ENCODE assay signal across 9 cellular contexts in genomic region chr20:4962257-4962855, GRCh38. TPM values are rescaled to one million over a fixed set of nuclear protein-coding genes. Genes with fewer than 3 reads are reported as not detected.
A peak's percentile ranks its signal among the peaks of the same experiment; 100 is the strongest.
DNase-seq lines count a peak whose midpoint lies in the region; ATAC-seq lines count a peak whose summit lies in the region.
"Had no signal": no experiment of that assay in that cellular context is flagged by ENCODE, and none has a peak within 500 bp of the region (broad histone marks: within the 10 kb centered on the region; RNA-seq: fewer than 3 reads in every experiment).

No MANE protein-coding gene starts in this region.

- no peaks in the 10 kb centered on the region for H3K27me3 ChIP-seq in CD4-positive, alpha-beta memory T cell (ENCODE audit: insufficient read depth, low read length)

- DNase-seq in CD4-positive, alpha-beta memory T cell = peak; percentile 26 to 74 (median 52)
- DNase-seq in OCI-M1 (lab: John Stamatoyannopoulos, UW) (peak; percentile 57), islet precursor cell (no peak), NCI-H146 treated with DMSO at 0.1 percent for 48 hours (lab: John Stamatoyannopoulos, UW; ENCODE audit: unreplicated experiment) (no peak)
- DNase-seq in activated naive CD4-positive, alpha-beta T cell treated with anti-CD3 and anti-CD28 coated beads, Interleukin-2, amount 10 ng/mL, durations not matched to agents 7 days and 5 days = peak; percentile 63
- no peak for DNase-seq in natural killer cell treated with Interleukin-12 subunit alpha and Interleukin-12 subunit beta and Interleukin-15 and Interleukin-18, amount 100 ng/mL, for 72 hours (ENCODE audit: low spot score)
- DNase-seq: DMS 273 treated with DMSO at 0.1 percent for 48 hours had no signal

- intact Hi-C loops in CD4-positive, alpha-beta memory T cell (cut with micrococcal nuclease) = loop anchor here (2.0 kb wide), 1 partner anchor 230 kb away; no protein-coding TSS in a partner anchor

- H3K4me3 ChIP-seq in CD4-positive, alpha-beta memory T cell (ENCODE audit: low read length in 2 of 2) = peak overlapping the region in 1 of 2 donors; percentile 18

- H3K4me1 ChIP-seq in CD4-positive, alpha-beta memory T cell (ENCODE audit: insufficient read depth, low read length) = peaks cover 19% of the 10 kb centered on the region

- peak overlapping the region; percentile 66 to 97 (median 93) for H3K27ac Mint-ChIP-seq in CD4-positive, alpha-beta memory T cell
- peak overlapping the region; percentile 86 for H3K27ac Mint-ChIP-seq in activated naive CD4-positive, alpha-beta T cell treated with anti-CD3 and anti-CD28 coated beads, Interleukin-2, amount 10 ng/mL, durations not matched to agents 7 days and 5 days
- peak overlapping the region; percentile 73 to 80 for H3K27ac Mint-ChIP-seq in natural killer cell treated with Interleukin-12 subunit alpha and Interleukin-12 subunit beta and Interleukin-15 and Interleukin-18, amount 100 ng/mL, for 72 hours

- H3K36me3 ChIP-seq in CD4-positive, alpha-beta memory T cell (ENCODE audit: insufficient read depth, low read length) = no peaks in the 10 kb centered on the region

- no peaks in the 10 kb centered on the region for H3K27me3 Mint-ChIP-seq in CD4-positive, alpha-beta memory T cell
- no peaks in the 10 kb centered on the region for H3K27me3 Mint-ChIP-seq in activated naive CD4-positive, alpha-beta T cell treated with anti-CD3 and anti-CD28 coated beads, Interleukin-2, amount 10 ng/mL, durations not matched to agents 7 days and 5 days
- no peaks in the 10 kb centered on the region for H3K27me3 Mint-ChIP-seq in natural killer cell treated with Interleukin-12 subunit alpha and Interleukin-12 subunit beta and Interleukin-15 and Interleukin-18, amount 100 ng/mL, for 72 hours

- peak; percentile 75 to 77 for ATAC-seq in natural killer cell treated with Interleukin-12 subunit alpha and Interleukin-12 subunit beta and Interleukin-15 and Interleukin-18, amount 100 ng/mL, for 72 hours
- ATAC-seq in GM18517 (IDR thresholded peaks at IDR 0.05; ENCODE audit: unreplicated experiment) (no peak), GM19395 (IDR thresholded peaks at IDR 0.05; ENCODE audit: unreplicated experiment) (no peak)

- CTCF ChIA-PET in CD4-positive, alpha-beta memory T cell (lab: Charles Lee; ENCODE audit: partially characterized antibody) = interaction anchor here (1.9 kb wide), 1 partner anchor 222 kb away, joined by 10 read pairs; no protein-coding TSS in a partner anchor
- CTCF ChIA-PET in activated naive CD4-positive, alpha-beta T cell treated with anti-CD3 and anti-CD28 coated beads, Interleukin-2, amount 10 ng/mL, durations not matched to agents 7 days and 5 days (lab: Charles Lee) = interaction anchor here (0.9 to 1.2 kb wide), 3 partner anchors 36 to 138 kb away, joined by 3 to 11 read pairs (median 3); no protein-coding TSS in a partner anchor

- peaks cover 17 to 25% (median 20%) of the 10 kb centered on the region in 4 donors for H3K4me1 Mint-ChIP-seq in CD4-positive, alpha-beta memory T cell
- H3K4me1 Mint-ChIP-seq in activated naive CD4-positive, alpha-beta T cell treated with anti-CD3 and anti-CD28 coated beads, Interleukin-2, amount 10 ng/mL, durations not matched to agents 7 days and 5 days = peaks cover 31% of the 10 kb centered on the region
- peaks cover 13 to 20% of the 10 kb centered on the region in 2 donors for H3K4me1 Mint-ChIP-seq in natural killer cell treated with Interleukin-12 subunit alpha and Interleukin-12 subunit beta and Interleukin-15 and Interleukin-18, amount 100 ng/mL, for 72 hours (ENCODE audit: low read depth in 2 of 2)

- H3K9me3 ChIP-seq in CD4-positive, alpha-beta memory T cell (ENCODE audit: control insufficient read depth in 1 of 2, low read length in 2 of 2) = no peaks in the 10 kb centered on the region

- no peaks in the 10 kb centered on the region for H3K9me3 Mint-ChIP-seq in CD4-positive, alpha-beta memory T cell
- peaks cover 2% of the 10 kb centered on the region for H3K9me3 Mint-ChIP-seq in activated naive CD4-positive, alpha-beta T cell treated with anti-CD3 and anti-CD28 coated beads, Interleukin-2, amount 10 ng/mL, durations not matched to agents 7 days and 5 days
- H3K9me3 Mint-ChIP-seq in natural killer cell treated with Interleukin-12 subunit alpha and Interleukin-12 subunit beta and Interleukin-15 and Interleukin-18, amount 100 ng/mL, for 72 hours = no peaks in the 10 kb centered on the region

- H3K4me3 Mint-ChIP-seq in CD4-positive, alpha-beta memory T cell = peak overlapping the region in 7 of 8 donors; percentile 18 to 87 (median 67)
- H3K4me3 Mint-ChIP-seq in activated naive CD4-positive, alpha-beta T cell treated with anti-CD3 and anti-CD28 coated beads, Interleukin-2, amount 10 ng/mL, durations not matched to agents 7 days and 5 days = peak overlapping the region; percentile 12
- peak overlapping the region; percentile 65 for H3K4me3 Mint-ChIP-seq in natural killer cell treated with Interleukin-12 subunit alpha and Interleukin-12 subunit beta and Interleukin-15 and Interleukin-18, amount 100 ng/mL, for 72 hours

- no peak overlapping the region for H3K27ac ChIP-seq in CD4-positive, alpha-beta memory T cell (ENCODE audit: low read depth, low read length)

- POLR2A ChIA-PET in CD4-positive, alpha-beta memory T cell (lab: Charles Lee; ENCODE audit: partially characterized antibody) = interaction anchor here (0.8 kb wide), 2 partner anchors 11 to 148 kb away, joined by 3 to 5 read pairs; no protein-coding TSS in a partner anchor

- H3K36me3 Mint-ChIP-seq in CD4-positive, alpha-beta memory T cell = peaks cover 5 to 6% of the 10 kb centered on the region in 2 donors
- peaks cover 18% of the 10 kb centered on the region for H3K36me3 Mint-ChIP-seq in activated naive CD4-positive, alpha-beta T cell treated with anti-CD3 and anti-CD28 coated beads, Interleukin-2, amount 10 ng/mL, durations not matched to agents 7 days and 5 days
- H3K36me3 Mint-ChIP-seq in natural killer cell treated with Interleukin-12 subunit alpha and Interleukin-12 subunit beta and Interleukin-15 and Interleukin-18, amount 100 ng/mL, for 72 hours = no peaks in the 10 kb centered on the region

RNA-seq across cellular contexts. Expression of gene SLC23A2, which starts 39.0 kb away (rescaled TPM):
- total RNA-seq in CD4-positive, alpha-beta memory T cell = 10 to 100 TPM; 22.3 to 22.6 TPM
- 10 to 100 TPM in 1 of 2 donors, 1 to 10 TPM in 1; 4.3 to 10.9 TPM for polyA plus RNA-seq in CD4-positive, alpha-beta memory T cell
- 10 to 100 TPM; 18.6 to 32.9 TPM for total RNA-seq in natural killer cell treated with Interleukin-12 subunit alpha and Interleukin-12 subunit beta and Interleukin-15 and Interleukin-18, amount 100 ng/mL, for 72 hours

Comparison
In these comparisons a context has a peak if more than half of its experiments do, and no peak if none do; other contexts are left out.
1. DNase-seq: peak in CD4-positive, alpha-beta memory T cell (5 of 5), OCI-M1 (single experiment) and activated naive CD4-positive, alpha-beta T cell treated with anti-CD3 and anti-CD28 coated beads, Interleukin-2, amount 10 ng/mL, durations not matched to agents 7 days and 5 days (single experiment); none in natural killer cell treated with Interleukin-12 subunit alpha and Interleukin-12 subunit beta and Interleukin-15 and Interleukin-18, amount 100 ng/mL, for 72 hours (single experiment), islet precursor cell (single experiment) and NCI-H146 treated with DMSO at 0.1 percent for 48 hours (single experiment).
2. H3K4me3 Mint-ChIP-seq: peak in every context shown above with its lines; median percentile 67 in CD4-positive, alpha-beta memory T cell; 65 in natural killer cell treated with Interleukin-12 subunit alpha and Interleukin-12 subunit beta and Interleukin-15 and Interleukin-18, amount 100 ng/mL, for 72 hours; 12 in activated naive CD4-positive, alpha-beta T cell treated with anti-CD3 and anti-CD28 coated beads, Interleukin-2, amount 10 ng/mL, durations not matched to agents 7 days and 5 days.
3. ATAC-seq: peak in natural killer cell treated with Interleukin-12 subunit alpha and Interleukin-12 subunit beta and Interleukin-15 and Interleukin-18, amount 100 ng/mL, for 72 hours (2 of 2); none in GM18517 (single experiment) and GM19395 (single experiment).
4. Peak in every context shown above with its lines, with median percentiles within 50 percentile points of each other: H3K27ac Mint-ChIP-seq.